In the genomic region with DNA sequence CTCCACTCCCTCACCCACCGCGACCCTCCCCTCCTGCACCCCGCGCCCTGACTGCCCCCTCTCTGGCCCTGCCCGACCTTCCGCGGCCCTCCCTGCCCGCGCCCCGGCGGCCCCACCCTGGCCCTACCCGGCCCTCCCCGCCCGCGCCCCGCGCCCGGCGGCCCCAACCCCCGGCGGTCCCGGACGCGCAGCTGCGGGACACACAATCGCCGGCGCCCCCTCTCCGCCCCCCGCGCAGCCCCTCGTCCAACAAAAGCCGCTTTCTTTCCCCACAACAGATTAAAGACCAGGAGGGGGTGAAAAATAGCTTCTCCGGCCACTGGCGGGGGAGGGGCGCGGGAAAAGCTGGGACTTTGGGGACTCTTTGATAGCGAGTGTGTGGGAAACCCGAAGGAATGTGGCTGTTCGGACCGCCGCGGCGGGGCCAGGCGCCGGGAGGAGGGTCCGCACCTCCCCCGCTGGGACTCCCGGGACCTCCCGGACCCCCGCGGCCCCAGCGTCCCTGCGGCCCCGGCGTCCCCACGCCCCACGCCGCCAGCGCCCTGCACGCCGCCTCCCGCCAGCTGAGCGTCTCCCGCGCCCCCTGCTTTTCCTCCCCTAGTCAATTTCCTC, we compare ENCODE assay signal across 1 cellular context.
A peak's percentile ranks its signal among the peaks of the same experiment; 100 is the strongest.
TF ChIP-seq lines count a peak whose summit lies in the region.

No MANE protein-coding gene starts in this region.

TF ChIP-seq in K562, 482 proteins besides CTCF, POLR2A, EP300 and RAD21 (continues in another document):
- TF ChIP-seq ARHGAP35 (IDR thresholded peaks at IDR 0.05; ENCODE audit: partially characterized antibody) (no peak), RB1 (IDR thresholded peaks at IDR 0.05; ENCODE audit: low read depth) (peak; percentile 65), YBX1 (IDR thresholded peaks at IDR 0.05) (no peak), CEBPB (tag; IDR thresholded peaks at IDR 0.05) (no peak), ZNF561 (CRISPR knock-in tag; conservative IDR thresholded peaks at IDR 0.05) (no peak), CCNT2 (IDR thresholded peaks at IDR 0.05; ENCODE audit: borderline replicate concordance, extremely low read depth, insufficient read length, low read depth, low read length) (peak; percentile 19), MEF2A (IDR thresholded peaks at IDR 0.05; ENCODE audit: control insufficient read depth, low read depth, low read length) (no peak), MXI1 (IDR thresholded peaks at IDR 0.05; ENCODE audit: low read depth, low read length) (no peak), SIN3B (IDR thresholded peaks at IDR 0.05; ENCODE audit: low read depth) (peak; percentile 29; the same call in 1 of the 2 replicates), ZNF24 (IDR thresholded peaks at IDR 0.05) (no peak), ELF4 (CRISPR knock-in tag; IDR thresholded peaks at IDR 0.05) (no peak), ZNF507 (tag; conservative IDR thresholded peaks at IDR 0.05) (no peak), CXXC5 (CRISPR knock-in tag; IDR thresholded peaks at IDR 0.05) (peak; percentile 73), ATF1 (CRISPR knock-in tag; IDR thresholded peaks at IDR 0.05) (no peak), ATF1 (tag; IDR thresholded peaks at IDR 0.05) (no peak), ARID2 (IDR thresholded peaks at IDR 0.05) (no peak), GATAD2B (IDR thresholded peaks at IDR 0.05; ENCODE audit: borderline replicate concordance) (peak; percentile 76), GATAD2A (IDR thresholded peaks at IDR 0.05) (peak; percentile 71; the same call in 1 of the 2 replicates), HNRNPLL (IDR thresholded peaks at IDR 0.05; ENCODE audit: low read depth, low read length, poor library complexity, severe bottlenecking) (peak; percentile 41), NRF1 (conservative IDR thresholded peaks at IDR 0.05 in 1 of 2, IDR thresholded peaks at IDR 0.05 in 1 of 2) (peak in 1 of 2 experiments; percentile 26; a peak in 2 of 4 replicates), PCBP2 (IDR thresholded peaks at IDR 0.05; ENCODE audit: low read depth, low read length, poor library complexity, severe bottlenecking) (no peak), XRCC5 (IDR thresholded peaks at IDR 0.05; ENCODE audit: low read depth, low read length) (no peak), ARID1B (IDR thresholded peaks at IDR 0.05) (no peak), JUND (IDR thresholded peaks at IDR 0.05; ENCODE audit: borderline replicate concordance, low read depth, low read length) (no peak), JUND (tag; IDR thresholded peaks at IDR 0.05; ENCODE audit: borderline replicate concordance, low read depth, low read length) (no peak), ZKSCAN1 (IDR thresholded peaks at IDR 0.05; ENCODE audit: low read depth, low read length) (no peak), ESRRA (IDR thresholded peaks at IDR 0.05; ENCODE audit: borderline replicate concordance, low read depth) (0 out of 2 replicates have a peak, but pooled peaks have one; percentile 25), MTF1 (CRISPR knock-in tag; IDR thresholded peaks at IDR 0.05; ENCODE audit: borderline replicate concordance) (no peak), ZNF695 (CRISPR knock-in tag; IDR thresholded peaks at IDR 0.05) (no peak), HCFC1 (IDR thresholded peaks at IDR 0.05; ENCODE audit: low read depth, low read length) (0 out of 2 replicates have a peak, but pooled peaks have one; percentile 11), CEBPG (CRISPR knock-in tag; IDR thresholded peaks at IDR 0.05) (no peak), CEBPG (tag; conservative IDR thresholded peaks at IDR 0.05 in 1 of 2, IDR thresholded peaks at IDR 0.05 in 1 of 2) (no peak), FIP1L1 (IDR thresholded peaks at IDR 0.05; ENCODE audit: low read depth, low read length, poor library complexity, severe bottlenecking) (no peak), HDAC2 (IDR thresholded peaks at IDR 0.05) (no peak), NFRKB (IDR thresholded peaks at IDR 0.05; ENCODE audit: low read depth) (no peak), MAFK (IDR thresholded peaks at IDR 0.05; ENCODE audit: low read length) (no peak), TAF7 (tag; IDR thresholded peaks at IDR 0.05) (no peak), MCM5 (IDR thresholded peaks at IDR 0.05; ENCODE audit: low read depth) (no peak), NONO (IDR thresholded peaks at IDR 0.05; ENCODE audit: low read depth in 2 of 2, low read length in 1 of 2) (0 out of 4 replicates have a peak, but pooled peaks of 1 of the 2 experiments have one; percentile 25), BACH1 (tag; IDR thresholded peaks at IDR 0.05) (no peak), LARP7 (IDR thresholded peaks at IDR 0.05) (no peak), CREM (IDR thresholded peaks at IDR 0.05; ENCODE audit: low read depth) (no peak), L3MBTL2 (IDR thresholded peaks at IDR 0.05) (peak; percentile 65), NFIX (CRISPR knock-in tag; IDR thresholded peaks at IDR 0.05; ENCODE audit: low read depth) (no peak), MAFG (tag; conservative IDR thresholded peaks at IDR 0.05) (no peak), ZNF76 (CRISPR knock-in tag; IDR thresholded peaks at IDR 0.05; ENCODE audit: borderline replicate concordance) (no peak), GABPB1 (CRISPR knock-in tag; IDR thresholded peaks at IDR 0.05) (no peak), HMG20A (CRISPR knock-in tag; conservative IDR thresholded peaks at IDR 0.05) (no peak), STAG1 (CRISPR knock-in tag; IDR thresholded peaks at IDR 0.05; ENCODE audit: borderline replicate concordance) (no peak), ZNF57 (CRISPR knock-in tag; IDR thresholded peaks at IDR 0.05) (no peak), SLC30A9 (CRISPR knock-in tag; IDR thresholded peaks at IDR 0.05) (no peak)
- TF ChIP-seq, protein P1, sequence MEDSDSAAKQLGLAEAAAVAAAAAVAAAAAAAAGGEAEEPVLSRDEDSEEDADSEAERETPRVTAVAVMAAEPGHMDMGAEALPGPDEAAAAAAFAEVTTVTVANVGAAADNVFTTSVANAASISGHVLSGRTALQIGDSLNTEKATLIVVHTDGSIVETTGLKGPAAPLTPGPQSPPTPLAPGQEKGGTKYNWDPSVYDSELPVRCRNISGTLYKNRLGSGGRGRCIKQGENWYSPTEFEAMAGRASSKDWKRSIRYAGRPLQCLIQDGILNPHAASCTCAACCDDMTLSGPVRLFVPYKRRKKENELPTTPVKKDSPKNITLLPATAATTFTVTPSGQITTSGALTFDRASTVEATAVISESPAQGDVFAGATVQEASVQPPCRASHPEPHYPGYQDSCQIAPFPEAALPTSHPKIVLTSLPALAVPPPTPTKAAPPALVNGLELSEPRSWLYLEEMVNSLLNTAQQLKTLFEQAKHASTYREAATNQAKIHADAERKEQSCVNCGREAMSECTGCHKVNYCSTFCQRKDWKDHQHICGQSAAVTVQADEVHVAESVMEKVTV (CRISPR knock-in tag; IDR thresholded peaks at IDR 0.05), result no peak
- TF ChIP-seq, protein P2, sequence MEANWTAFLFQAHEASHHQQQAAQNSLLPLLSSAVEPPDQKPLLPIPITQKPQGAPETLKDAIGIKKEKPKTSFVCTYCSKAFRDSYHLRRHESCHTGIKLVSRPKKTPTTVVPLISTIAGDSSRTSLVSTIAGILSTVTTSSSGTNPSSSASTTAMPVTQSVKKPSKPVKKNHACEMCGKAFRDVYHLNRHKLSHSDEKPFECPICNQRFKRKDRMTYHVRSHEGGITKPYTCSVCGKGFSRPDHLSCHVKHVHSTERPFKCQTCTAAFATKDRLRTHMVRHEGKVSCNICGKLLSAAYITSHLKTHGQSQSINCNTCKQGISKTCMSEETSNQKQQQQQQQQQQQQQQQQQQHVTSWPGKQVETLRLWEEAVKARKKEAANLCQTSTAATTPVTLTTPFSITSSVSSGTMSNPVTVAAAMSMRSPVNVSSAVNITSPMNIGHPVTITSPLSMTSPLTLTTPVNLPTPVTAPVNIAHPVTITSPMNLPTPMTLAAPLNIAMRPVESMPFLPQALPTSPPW (CRISPR knock-in tag; IDR thresholded peaks at IDR 0.05), result peak; percentile 70
- TF ChIP-seq, protein P3, sequence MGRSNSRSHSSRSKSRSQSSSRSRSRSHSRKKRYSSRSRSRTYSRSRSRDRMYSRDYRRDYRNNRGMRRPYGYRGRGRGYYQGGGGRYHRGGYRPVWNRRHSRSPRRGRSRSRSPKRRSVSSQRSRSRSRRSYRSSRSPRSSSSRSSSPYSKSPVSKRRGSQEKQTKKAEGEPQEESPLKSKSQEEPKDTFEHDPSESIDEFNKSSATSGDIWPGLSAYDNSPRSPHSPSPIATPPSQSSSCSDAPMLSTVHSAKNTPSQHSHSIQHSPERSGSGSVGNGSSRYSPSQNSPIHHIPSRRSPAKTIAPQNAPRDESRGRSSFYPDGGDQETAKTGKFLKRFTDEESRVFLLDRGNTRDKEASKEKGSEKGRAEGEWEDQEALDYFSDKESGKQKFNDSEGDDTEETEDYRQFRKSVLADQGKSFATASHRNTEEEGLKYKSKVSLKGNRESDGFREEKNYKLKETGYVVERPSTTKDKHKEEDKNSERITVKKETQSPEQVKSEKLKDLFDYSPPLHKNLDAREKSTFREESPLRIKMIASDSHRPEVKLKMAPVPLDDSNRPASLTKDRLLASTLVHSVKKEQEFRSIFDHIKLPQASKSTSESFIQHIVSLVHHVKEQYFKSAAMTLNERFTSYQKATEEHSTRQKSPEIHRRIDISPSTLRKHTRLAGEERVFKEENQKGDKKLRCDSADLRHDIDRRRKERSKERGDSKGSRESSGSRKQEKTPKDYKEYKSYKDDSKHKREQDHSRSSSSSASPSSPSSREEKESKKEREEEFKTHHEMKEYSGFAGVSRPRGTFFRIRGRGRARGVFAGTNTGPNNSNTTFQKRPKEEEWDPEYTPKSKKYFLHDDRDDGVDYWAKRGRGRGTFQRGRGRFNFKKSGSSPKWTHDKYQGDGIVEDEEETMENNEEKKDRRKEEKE (IDR thresholded peaks at IDR 0.05; ENCODE audit: borderline replicate concordance in 1 of 2, control insufficient read depth in 1 of 2, low read depth in 2 of 2, low read length in 1 of 2), result no peak
- TF ChIP-seq, protein P4, sequence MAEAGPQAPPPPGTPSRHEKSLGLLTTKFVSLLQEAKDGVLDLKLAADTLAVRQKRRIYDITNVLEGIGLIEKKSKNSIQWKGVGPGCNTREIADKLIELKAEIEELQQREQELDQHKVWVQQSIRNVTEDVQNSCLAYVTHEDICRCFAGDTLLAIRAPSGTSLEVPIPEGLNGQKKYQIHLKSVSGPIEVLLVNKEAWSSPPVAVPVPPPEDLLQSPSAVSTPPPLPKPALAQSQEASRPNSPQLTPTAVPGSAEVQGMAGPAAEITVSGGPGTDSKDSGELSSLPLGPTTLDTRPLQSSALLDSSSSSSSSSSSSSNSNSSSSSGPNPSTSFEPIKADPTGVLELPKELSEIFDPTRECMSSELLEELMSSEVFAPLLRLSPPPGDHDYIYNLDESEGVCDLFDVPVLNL (CRISPR knock-in tag; IDR thresholded peaks at IDR 0.05; ENCODE audit: low read depth), result no peak
- TF ChIP-seq, protein P5, sequence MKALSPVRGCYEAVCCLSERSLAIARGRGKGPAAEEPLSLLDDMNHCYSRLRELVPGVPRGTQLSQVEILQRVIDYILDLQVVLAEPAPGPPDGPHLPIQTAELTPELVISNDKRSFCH (CRISPR knock-in tag; IDR thresholded peaks at IDR 0.05), result no peak
- TF ChIP-seq, protein P5 (tag; IDR thresholded peaks at IDR 0.05), result peak; percentile 14; the same call in 1 of the 2 replicates
- TF ChIP-seq, protein P6, sequence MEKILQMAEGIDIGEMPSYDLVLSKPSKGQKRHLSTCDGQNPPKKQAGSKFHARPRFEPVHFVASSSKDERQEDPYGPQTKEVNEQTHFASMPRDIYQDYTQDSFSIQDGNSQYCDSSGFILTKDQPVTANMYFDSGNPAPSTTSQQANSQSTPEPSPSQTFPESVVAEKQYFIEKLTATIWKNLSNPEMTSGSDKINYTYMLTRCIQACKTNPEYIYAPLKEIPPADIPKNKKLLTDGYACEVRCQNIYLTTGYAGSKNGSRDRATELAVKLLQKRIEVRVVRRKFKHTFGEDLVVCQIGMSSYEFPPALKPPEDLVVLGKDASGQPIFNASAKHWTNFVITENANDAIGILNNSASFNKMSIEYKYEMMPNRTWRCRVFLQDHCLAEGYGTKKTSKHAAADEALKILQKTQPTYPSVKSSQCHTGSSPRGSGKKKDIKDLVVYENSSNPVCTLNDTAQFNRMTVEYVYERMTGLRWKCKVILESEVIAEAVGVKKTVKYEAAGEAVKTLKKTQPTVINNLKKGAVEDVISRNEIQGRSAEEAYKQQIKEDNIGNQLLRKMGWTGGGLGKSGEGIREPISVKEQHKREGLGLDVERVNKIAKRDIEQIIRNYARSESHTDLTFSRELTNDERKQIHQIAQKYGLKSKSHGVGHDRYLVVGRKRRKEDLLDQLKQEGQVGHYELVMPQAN (IDR thresholded peaks at IDR 0.05; ENCODE audit: borderline replicate concordance), result no peak
- TF ChIP-seq, protein P7, sequence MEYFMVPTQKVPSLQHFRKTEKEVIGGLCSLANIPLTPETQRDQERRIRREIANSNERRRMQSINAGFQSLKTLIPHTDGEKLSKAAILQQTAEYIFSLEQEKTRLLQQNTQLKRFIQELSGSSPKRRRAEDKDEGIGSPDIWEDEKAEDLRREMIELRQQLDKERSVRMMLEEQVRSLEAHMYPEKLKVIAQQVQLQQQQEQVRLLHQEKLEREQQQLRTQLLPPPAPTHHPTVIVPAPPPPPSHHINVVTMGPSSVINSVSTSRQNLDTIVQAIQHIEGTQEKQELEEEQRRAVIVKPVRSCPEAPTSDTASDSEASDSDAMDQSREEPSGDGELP (CRISPR knock-in tag; IDR thresholded peaks at IDR 0.05; ENCODE audit: borderline replicate concordance), result 0 out of 2 replicates have a peak, but pooled peaks have one; percentile 25
- TF ChIP-seq, protein P8, sequence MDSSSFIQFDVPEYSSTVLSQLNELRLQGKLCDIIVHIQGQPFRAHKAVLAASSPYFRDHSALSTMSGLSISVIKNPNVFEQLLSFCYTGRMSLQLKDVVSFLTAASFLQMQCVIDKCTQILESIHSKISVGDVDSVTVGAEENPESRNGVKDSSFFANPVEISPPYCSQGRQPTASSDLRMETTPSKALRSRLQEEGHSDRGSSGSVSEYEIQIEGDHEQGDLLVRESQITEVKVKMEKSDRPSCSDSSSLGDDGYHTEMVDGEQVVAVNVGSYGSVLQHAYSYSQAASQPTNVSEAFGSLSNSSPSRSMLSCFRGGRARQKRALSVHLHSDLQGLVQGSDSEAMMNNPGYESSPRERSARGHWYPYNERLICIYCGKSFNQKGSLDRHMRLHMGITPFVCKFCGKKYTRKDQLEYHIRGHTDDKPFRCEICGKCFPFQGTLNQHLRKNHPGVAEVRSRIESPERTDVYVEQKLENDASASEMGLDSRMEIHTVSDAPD (CRISPR knock-in tag; IDR thresholded peaks at IDR 0.05), result no peak
